Comparison of ENCODE assay signal across 22 cellular contexts in the genomic region with DNA sequence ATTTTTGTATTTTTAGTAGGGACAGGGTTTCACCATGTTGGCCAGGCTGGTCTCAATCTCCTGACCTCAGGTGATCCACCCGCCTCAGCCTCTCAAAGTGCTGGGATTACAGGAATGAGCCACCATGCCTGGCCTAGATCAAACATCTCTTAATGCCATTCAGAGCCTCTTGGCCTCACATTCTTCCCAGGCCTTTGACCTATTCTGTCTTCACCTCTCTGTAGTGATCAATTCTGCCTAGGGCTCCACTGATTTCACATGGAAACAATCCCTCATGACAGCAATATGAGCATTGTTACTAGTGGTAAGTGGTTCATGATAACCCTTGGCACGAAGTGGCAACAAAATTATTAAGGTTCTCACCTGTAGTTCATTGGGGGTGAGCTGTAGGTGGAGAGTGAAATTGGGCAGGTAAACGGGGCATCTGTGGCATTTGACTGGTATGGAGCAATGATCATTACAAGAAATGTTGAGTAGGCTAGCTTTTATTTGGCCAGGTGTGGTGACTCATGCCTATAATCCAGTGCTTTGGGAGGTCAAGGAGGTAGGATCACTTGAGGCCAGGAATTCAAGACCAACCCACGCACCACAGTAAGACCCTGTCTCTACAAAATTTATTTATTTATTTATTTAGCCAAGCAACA. TPM values are rescaled to one million over a fixed set of nuclear protein-coding genes. Genes with fewer than 3 reads are reported as not detected.
"Had no signal": no experiment of that assay in that cellular context is flagged by ENCODE, and none has a peak within 500 bp of the region (broad histone marks: within the 10 kb centered on the region; RNA-seq: fewer than 3 reads in every experiment).

No MANE protein-coding gene starts in this region.

- H3K4me1 Mint-ChIP-seq: activated CD4-positive, alpha-beta T cell treated with anti-CD3 and anti-CD28 coated beads, Interleukin-2, amount 10 ng/mL, durations not matched to agents 24 days and 14 days; central memory CD8-positive, alpha-beta T cell had no signal

- ATAC-seq: left cardiac atrium; natural killer cell treated with Interleukin-12 subunit alpha and Interleukin-12 subunit beta and Interleukin-15 and Interleukin-18, amount 100 ng/mL, for 72 hours; T-helper 17 cell had no signal

- H3K36me3 ChIP-seq: adrenal gland, esophagus muscularis mucosa, prostate gland, sigmoid colon, thoracic aorta, vagina had no signal

- H3K27ac ChIP-seq: adrenal gland, esophagus muscularis mucosa, prostate gland, sigmoid colon, thoracic aorta, vagina had no signal

- H3K4me3 Mint-ChIP-seq: activated B cell treated with CpG ODN at 0.5 μM for 24 hours; activated CD4-positive, alpha-beta T cell treated with anti-CD3 and anti-CD28 coated beads, Interleukin-2, amount 10 ng/mL, durations not matched to agents 24 days and 14 days; central memory CD8-positive, alpha-beta T cell; endodermal cell; immature natural killer cell; natural killer cell treated with Interleukin-12 subunit alpha and Interleukin-12 subunit beta and Interleukin-15 and Interleukin-18, amount 100 ng/mL, for 72 hours; stimulated activated naive CD8-positive, alpha-beta T cell treated with anti-CD3 and anti-CD28 coated beads, Interleukin-15, Interleukin-2, amounts not matched to agents 100 ng/mL and 50 ng/mL, for 24 hours; T-helper 17 cell had no signal

- DNase-seq: activated B cell treated with CpG ODN at 0.5 μM for 24 hours; activated CD4-positive, alpha-beta T cell treated with anti-CD3 and anti-CD28 coated beads, Interleukin-2, amount 10 ng/mL, durations not matched to agents 24 days and 14 days; activated naive CD4-positive, alpha-beta T cell treated with anti-CD3 and anti-CD28 coated beads, Interleukin-2, amount 50 U/mL, for 16 hours; activated T-cell treated with anti-CD3 and anti-CD28 coated beads for 4 hours; adrenal gland; dermis blood vessel endothelial cell; endodermal cell; immature natural killer cell; left cardiac atrium; nucleus accumbens; sigmoid colon; stimulated activated CD4-positive, alpha-beta T cell treated with anti-CD3 and anti-CD28 coated beads, Interleukin-4, amount 100 ng/mL, for 1 hour; stimulated activated CD8-positive, alpha-beta memory T cell treated with anti-CD3 and anti-CD28 coated beads, Interleukin-4, amount 100 ng/mL, for 48 hours; T-helper 17 cell had no signal

- H3K27ac Mint-ChIP-seq: activated B cell treated with CpG ODN at 0.5 μM for 24 hours; activated CD4-positive, alpha-beta T cell treated with anti-CD3 and anti-CD28 coated beads, Interleukin-2, amount 10 ng/mL, durations not matched to agents 24 days and 14 days; endodermal cell; immature natural killer cell; natural killer cell treated with Interleukin-12 subunit alpha and Interleukin-12 subunit beta and Interleukin-15 and Interleukin-18, amount 100 ng/mL, for 72 hours; stimulated activated naive CD8-positive, alpha-beta T cell treated with anti-CD3 and anti-CD28 coated beads, Interleukin-15, Interleukin-2, amounts not matched to agents 100 ng/mL and 50 ng/mL, for 24 hours; T-helper 17 cell had no signal

- H3K9me3 ChIP-seq: adrenal gland, esophagus muscularis mucosa, prostate gland, sigmoid colon, thoracic aorta, vagina had no signal

- H3K4me1 ChIP-seq: prostate gland, vagina had no signal

- H3K36me3 Mint-ChIP-seq: immature natural killer cell; natural killer cell treated with Interleukin-12 subunit alpha and Interleukin-12 subunit beta and Interleukin-15 and Interleukin-18, amount 100 ng/mL, for 72 hours had no signal

- H3K9me3 Mint-ChIP-seq: activated B cell treated with CpG ODN at 0.5 μM for 24 hours; activated CD4-positive, alpha-beta T cell treated with anti-CD3 and anti-CD28 coated beads, Interleukin-2, amount 10 ng/mL, durations not matched to agents 24 days and 14 days; central memory CD8-positive, alpha-beta T cell; endodermal cell; immature natural killer cell; natural killer cell treated with Interleukin-12 subunit alpha and Interleukin-12 subunit beta and Interleukin-15 and Interleukin-18, amount 100 ng/mL, for 72 hours; stimulated activated naive CD8-positive, alpha-beta T cell treated with anti-CD3 and anti-CD28 coated beads, Interleukin-15, Interleukin-2, amounts not matched to agents 100 ng/mL and 50 ng/mL, for 24 hours had no signal

- H3K27me3 ChIP-seq: adrenal gland, esophagus muscularis mucosa, sigmoid colon, vagina had no signal

- H3K4me3 ChIP-seq: adrenal gland, esophagus muscularis mucosa, prostate gland, sigmoid colon, thoracic aorta, vagina had no signal

RNA-seq across cellular contexts. Expression of a gene that starts 4.8 kb away (rescaled TPM):
- total RNA-seq: activated B cell treated with CpG ODN at 0.5 μM for 24 hours; activated CD4-positive, alpha-beta T cell treated with anti-CD3 and anti-CD28 coated beads, Interleukin-2, amount 10 ng/mL, durations not matched to agents 24 days and 14 days; activated CD8-positive, alpha-beta memory T cell treated with anti-CD3 and anti-CD28 coated beads for 36 hours; natural killer cell treated with Interleukin-12 subunit alpha and Interleukin-12 subunit beta and Interleukin-15 and Interleukin-18, amount 100 ng/mL, for 72 hours had no signal
